8 cellular contexts compared by ENCODE assay signal in the genomic region with DNA sequence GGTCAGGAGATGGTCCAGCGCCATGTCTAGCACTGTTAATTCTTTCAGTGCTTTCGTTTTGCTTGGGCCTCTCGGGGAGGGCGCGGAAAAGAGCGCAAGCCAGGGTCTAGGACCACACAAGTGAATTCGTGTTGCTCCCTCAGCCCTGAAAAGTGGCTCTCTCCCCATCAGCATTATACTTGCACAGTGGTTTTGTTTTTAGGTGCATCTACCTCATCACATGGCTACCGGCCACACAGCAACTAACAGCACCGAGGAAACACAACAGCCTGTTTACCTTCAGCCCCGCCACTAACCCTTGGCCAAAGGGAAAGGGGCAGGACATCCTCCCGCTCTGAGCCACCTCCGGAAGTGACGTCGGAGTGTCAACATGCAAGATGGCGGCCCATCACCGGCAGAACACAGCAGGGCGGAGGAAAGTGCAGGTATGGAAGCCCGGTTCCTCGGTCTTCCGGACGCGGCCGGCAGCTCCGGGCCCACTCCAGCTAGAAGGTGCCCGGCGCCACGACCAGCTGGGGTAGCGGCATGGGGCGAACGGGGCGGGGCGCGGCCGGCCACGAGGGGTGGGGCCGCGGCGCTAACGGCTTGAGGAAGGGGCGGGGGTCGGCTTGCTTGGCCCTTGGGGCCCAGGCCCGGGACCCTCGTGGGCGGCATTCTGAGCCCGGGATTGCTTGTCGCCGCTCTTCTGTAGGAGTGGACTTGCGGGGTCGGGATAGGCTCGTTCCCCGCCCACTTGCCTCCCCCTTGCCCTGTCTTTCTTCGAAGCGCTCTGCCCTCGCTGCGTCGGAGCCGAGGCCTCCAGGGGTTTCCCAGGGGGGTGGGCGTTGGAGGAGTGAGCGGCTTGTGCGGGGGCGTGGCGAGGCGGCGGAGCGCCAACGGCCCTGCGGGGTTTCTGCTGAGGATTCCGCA.
DNase-seq lines count a peak whose midpoint lies in the region; ATAC-seq, FAIRE-seq and TF ChIP-seq lines count a peak whose summit lies in the region.

Gene SCN11A, minus strand, starts transcription at position 296 of the 909 bp plus-strand sequence. CDS start 101,582 bp downstream, outside the sequence.
Gene WDR48, plus strand, starts transcription at position 368 of the 909 bp plus-strand sequence. Its CDS starts 10 bp downstream, at position 378.

- DNase-seq in AG09319 (ENCODE audit: extremely low read depth, low read depth) (peak; percentile 69), NCI-H345 (lab: John Stamatoyannopoulos, UW) (peak; percentile 89)
- DNase-seq in activated CD4-positive, CD25-positive, alpha-beta regulatory T cell treated with anti-CD3 and anti-CD28 coated beads, Interleukin-2, amount 50 U/mL, for 16 hours (ENCODE audit: low read depth, low spot score): peak; percentile 88
- peak; percentile 84 to 90 for DNase-seq in central memory CD8-positive, alpha-beta T cell (ENCODE audit: low spot score in 2 of 2)
- peak; percentile 86 to 91 for DNase-seq in stimulated activated CD4-positive, alpha-beta T cell treated with anti-CD3 and anti-CD28 coated beads, Interleukin-12 subunit alpha, Interleukin-12 subunit beta, amount 100 ng/mL, for 24 hours (ENCODE audit: low read depth in 2 of 2)

- H3K9me3 Mint-ChIP-seq in central memory CD8-positive, alpha-beta T cell: no peaks in the 10 kb centered on the region

- H3K4me1 Mint-ChIP-seq in central memory CD8-positive, alpha-beta T cell: peaks cover 42% of the 10 kb centered on the region

- peak within 1 kb of the TSS; percentile 92 for H3K4me3 Mint-ChIP-seq in central memory CD8-positive, alpha-beta T cell

- ATAC-seq in GM19025 (IDR thresholded peaks at IDR 0.05; ENCODE audit: low read depth, unreplicated experiment): peak; percentile 97
- ATAC-seq in HG03280 (IDR thresholded peaks at IDR 0.05; ENCODE audit: unreplicated experiment): peak; percentile 99
- ATAC-seq in central memory CD8-positive, alpha-beta T cell (replicated peaks; ENCODE audit: extremely low read depth, poor library complexity, severe bottlenecking): peak; percentile 95

- no peaks in the 10 kb centered on the region for H3K27me3 Mint-ChIP-seq in central memory CD8-positive, alpha-beta T cell

- H3K36me3 Mint-ChIP-seq in central memory CD8-positive, alpha-beta T cell (ENCODE audit: insufficient read depth): peaks cover 9% of the 10 kb centered on the region

- FAIRE-seq in islet of Langerhans (lab: Jason Lieb, UNC): peak; percentile 82

- no peak for TF ChIP-seq CTCF in AG09319 (IDR thresholded peaks at IDR 0.05; ENCODE audit: low read depth, low read length)

- peak within 1 kb of the TSS; percentile 99 for H3K27ac Mint-ChIP-seq in central memory CD8-positive, alpha-beta T cell (ENCODE audit: low read depth)

Comparison
In these comparisons a context has a peak if more than half of its experiments do, and no peak if none do; other contexts are left out.
1. Peak in every context shown above with its lines: DNase-seq and ATAC-seq.